ENCODE assay signal across 8 cellular contexts in the genomic region with DNA sequence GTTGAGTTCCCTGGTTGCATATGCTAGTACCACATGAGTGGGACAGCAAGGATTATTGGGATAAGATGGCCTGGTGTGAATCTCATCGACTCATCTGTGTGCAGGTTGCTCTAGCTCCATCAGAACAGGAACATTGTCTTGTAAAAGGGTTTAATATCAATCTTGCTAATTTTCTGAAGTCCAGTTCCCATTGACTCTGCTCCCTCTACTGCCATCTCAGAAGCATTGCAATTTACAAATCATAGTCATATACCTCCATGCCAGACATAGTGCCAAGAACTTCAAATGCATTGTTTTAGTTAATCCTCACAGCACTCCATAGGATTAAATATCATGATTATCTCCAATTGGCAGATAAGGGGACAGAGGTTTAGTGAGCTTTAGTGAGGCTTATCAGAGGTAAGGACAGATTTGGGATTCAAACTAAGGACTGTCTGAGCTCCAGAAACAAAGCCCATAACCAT. TPM values are rescaled to one million over a fixed set of nuclear protein-coding genes. Genes with fewer than 3 reads are reported as not detected.
DNase-seq lines count a peak whose midpoint lies in the region; ATAC-seq and TF ChIP-seq lines count a peak whose summit lies in the region.

No MANE protein-coding gene starts in this region.

- ATAC-seq in GM19328 (IDR thresholded peaks at IDR 0.05; ENCODE audit: unreplicated experiment), result peak; percentile 32

- no peak overlapping the region for H3K27ac ChIP-seq in suprapubic skin

- TF ChIP-seq POLR2A in suprapubic skin (IDR thresholded peaks at IDR 0.05), result no peak

- H3K4me3 ChIP-seq in LNCaP clone FGC (ENCODE audit: low read depth, low read length) (no peak overlapping the region), fibroblast of the aortic adventitia (ENCODE audit: low read depth, low read length) (no peak overlapping the region), suprapubic skin (no peak overlapping the region)

- H3K27me3 ChIP-seq in suprapubic skin, result no peaks in the 10 kb centered on the region

- peak; percentile 73 for TF ChIP-seq CTCF in LNCaP clone FGC (IDR thresholded peaks at IDR 0.05; ENCODE audit: control insufficient read depth, extremely low read depth, insufficient read depth)
- peak; percentile 78 for TF ChIP-seq CTCF in fibroblast of the aortic adventitia (IDR thresholded peaks at IDR 0.05; ENCODE audit: insufficient read depth, low read length)
- peak; percentile 34 to 47 for TF ChIP-seq CTCF in suprapubic skin (IDR thresholded peaks at IDR 0.05)

- no peaks in the 10 kb centered on the region for H3K9me3 ChIP-seq in suprapubic skin

- WGBS in suprapubic skin, result 36% methylated on average over 1 of the region's 1 CpG

- H3K4me1 ChIP-seq in suprapubic skin, result peaks cover 5% of the 10 kb centered on the region

- no peak for TF ChIP-seq EP300 in suprapubic skin (IDR thresholded peaks at IDR 0.05)

- no peaks in the 10 kb centered on the region for H3K36me3 ChIP-seq in suprapubic skin

- DNase-seq in DMS 273 treated with DMSO at 0.1 percent for 48 hours (lab: John Stamatoyannopoulos, UW) (peak; percentile 52), LNCaP clone FGC (ENCODE audit: low read depth) (peak; percentile 62), SW 1271 (lab: John Stamatoyannopoulos, UW) (peak; percentile 18 to 57), fibroblast of the aortic adventitia (ENCODE audit: low read depth) (peak; percentile 78), suprapubic skin (ENCODE audit: low spot score in 2 of 2) (no peak), mucosa of gallbladder (ENCODE audit: low spot score) (no peak), GM19240 (ENCODE audit: insufficient read length, low spot score) (no peak)

RNA-seq across cellular contexts. Expression of a gene that starts 4.8 kb away (rescaled TPM):
- 0.54 and 0.98 TPM in 2 replicates for total RNA-seq in fibroblast of the aortic adventitia (ENCODE audit: low replicate concordance)
- 1 to 10 TPM in 1 of 4 donors, under 1 TPM in 2, not detected in 1; 0.34 to 2.7 (median 0.81) TPM for total RNA-seq in suprapubic skin
- total RNA-seq in mucosa of gallbladder, result 4.8 TPM

Comparison
In these comparisons a context has a peak if more than half of its experiments do, and no peak if none do; other contexts are left out.
1. DNase-seq: peak in DMS 273 treated with DMSO at 0.1 percent for 48 hours (single experiment), LNCaP clone FGC (single experiment), SW 1271 (2 of 2) and fibroblast of the aortic adventitia (single experiment); none in suprapubic skin (0 of 2), mucosa of gallbladder (single experiment) and GM19240 (single experiment).
2. Peak in every context shown above with its lines, with median percentiles within 50 percentile points of each other: CTCF ChIP-seq.